In the genomic region with DNA sequence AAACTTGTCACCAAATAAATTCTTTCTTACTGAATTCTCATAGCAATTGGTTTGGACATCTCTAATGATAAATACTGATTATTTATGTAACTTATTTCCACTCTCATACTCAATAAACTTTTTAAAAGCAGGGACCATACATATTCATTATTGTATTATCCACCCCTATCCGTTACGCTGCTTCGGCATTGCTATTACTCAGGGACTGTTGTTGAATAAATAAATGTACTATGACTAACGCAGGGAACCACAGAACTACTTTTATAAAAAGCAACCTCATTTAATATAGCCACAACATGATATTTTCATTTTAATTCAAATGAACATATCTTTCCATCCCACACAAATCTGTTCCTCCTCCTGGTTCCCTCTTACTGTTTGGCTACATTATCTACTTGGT, we compare ENCODE assay signal across 27 cellular contexts.
"Had no signal": no experiment of that assay in that cellular context is flagged by ENCODE, and none has a peak within 500 bp of the region (broad histone marks: within the 10 kb centered on the region; RNA-seq: fewer than 3 reads in every experiment).

No MANE protein-coding gene starts in this region.

- H3K27me3 Mint-ChIP-seq: progenitor cell of endocrine pancreas; stimulated activated memory B cell treated with anti-CD40 and anti-IgM and Interleukin-4, amounts not matched to agents 10 μg/mL and 1 μg/mL and 100 μg/mL, for 72 hours; stimulated activated naive CD8-positive, alpha-beta T cell treated with anti-CD3 and anti-CD28 coated beads, Interleukin-15, amount 100 ng/mL, for 72 hours; type B pancreatic cell had no signal

- H3K4me1 ChIP-seq: left lung, lower lobe of right lung, parathyroid adenoma, right atrium auricular region, right lobe of liver, tibial nerve, uterus had no signal

- H3K36me3 ChIP-seq: left lung, lower lobe of right lung, right atrium auricular region, right lobe of liver, tibial nerve, uterus had no signal

- H3K4me3 Mint-ChIP-seq: immature natural killer cell; naive thymus-derived CD8-positive, alpha-beta T cell; nephron; neural crest cell; stimulated activated memory B cell treated with anti-CD40 and anti-IgM and Interleukin-4, amounts not matched to agents 10 μg/mL and 1 μg/mL and 100 μg/mL, for 72 hours; stimulated activated naive CD8-positive, alpha-beta T cell treated with anti-CD3 and anti-CD28 coated beads, Interleukin-15, amount 100 ng/mL, for 72 hours; type B pancreatic cell had no signal

- H3K4me3 ChIP-seq: left lung, lower lobe of right lung, right atrium auricular region, right lobe of liver, smooth muscle cell, tibial nerve, uterus had no signal

- ATAC-seq: left colon; left lung; lower lobe of right lung; naive thymus-derived CD8-positive, alpha-beta T cell; right lobe of liver; stimulated activated memory B cell treated with anti-CD40 and anti-IgM and Interleukin-4, amounts not matched to agents 10 μg/mL and 1 μg/mL and 100 μg/mL, for 72 hours; stimulated activated naive CD8-positive, alpha-beta T cell treated with anti-CD3 and anti-CD28 coated beads, Interleukin-15, amount 100 ng/mL, for 72 hours had no signal

- H3K4me1 Mint-ChIP-seq: immature natural killer cell; naive thymus-derived CD8-positive, alpha-beta T cell; stimulated activated memory B cell treated with anti-CD40 and anti-IgM and Interleukin-4, amounts not matched to agents 10 μg/mL and 1 μg/mL and 100 μg/mL, for 72 hours; stimulated activated naive CD8-positive, alpha-beta T cell treated with anti-CD3 and anti-CD28 coated beads, Interleukin-15, amount 100 ng/mL, for 72 hours had no signal

- H3K9me3 Mint-ChIP-seq: naive thymus-derived CD8-positive, alpha-beta T cell; stimulated activated naive CD8-positive, alpha-beta T cell treated with anti-CD3 and anti-CD28 coated beads, Interleukin-15, amount 100 ng/mL, for 72 hours had no signal

- H3K27ac Mint-ChIP-seq: immature natural killer cell; naive thymus-derived CD8-positive, alpha-beta T cell; nephron; progenitor cell of endocrine pancreas; stimulated activated memory B cell treated with anti-CD40 and anti-IgM and Interleukin-4, amounts not matched to agents 10 μg/mL and 1 μg/mL and 100 μg/mL, for 72 hours; stimulated activated naive CD8-positive, alpha-beta T cell treated with anti-CD3 and anti-CD28 coated beads, Interleukin-15, amount 100 ng/mL, for 72 hours; type B pancreatic cell had no signal

- H3K9me3 ChIP-seq: left lung, lower lobe of right lung, right atrium auricular region, right lobe of liver, tibial nerve, uterus had no signal

- H3K36me3 Mint-ChIP-seq: immature natural killer cell; naive thymus-derived CD8-positive, alpha-beta T cell; stimulated activated memory B cell treated with anti-CD40 and anti-IgM and Interleukin-4, amounts not matched to agents 10 μg/mL and 1 μg/mL and 100 μg/mL, for 72 hours; type B pancreatic cell had no signal

- DNase-seq: immature natural killer cell; kidney; left colon; left lung; lower lobe of right lung; mammary epithelial cell; mesenchymal stem cell; naive thymus-derived CD8-positive, alpha-beta T cell; occipital lobe; right lobe of liver; stimulated activated CD4-positive, alpha-beta T cell treated with anti-CD3 and anti-CD28 coated beads, Interleukin-1b, Interleukin-23, amount 100 ng/mL, for 48 hours; stimulated activated CD4-positive, alpha-beta T cell treated with anti-CD3 and anti-CD28 coated beads, Interleukin-2, amount 100 ng/mL, for 48 hours; stimulated activated CD4-positive, alpha-beta T cell treated with anti-CD3 and anti-CD28 coated beads, Interleukin-4, amount 100 ng/mL, for 4 hours; stimulated activated CD8-positive, alpha-beta memory T cell treated with anti-CD3 and anti-CD28 coated beads, Interleukin-4, amount 100 ng/mL, for 48 hours; stimulated activated naive CD4-positive, alpha-beta T cell treated with Interleukin-2 at 50 U/mL for 16 hours; stimulated activated naive CD8-positive, alpha-beta T cell treated with anti-CD3 and anti-CD28 coated beads, Interleukin-15, amount 100 ng/mL, for 72 hours; substantia nigra; uterus had no signal

- H3K27me3 ChIP-seq: left lung, right atrium auricular region, right lobe of liver, tibial nerve, uterus had no signal
